10 cellular contexts compared by ENCODE assay signal in genomic region chr1:1355376-1355775, GRCh38. TPM values are rescaled to one million over a fixed set of nuclear protein-coding genes. Genes with fewer than 3 reads are reported as not detected.
DNase-seq lines count a peak whose midpoint lies in the region; ATAC-seq and TF ChIP-seq lines count a peak whose summit lies in the region.
"Had no signal": no experiment of that assay in that cellular context is flagged by ENCODE, and none has a peak within 500 bp of the region (broad histone marks: within the 10 kb centered on the region; RNA-seq: fewer than 3 reads in every experiment).

No MANE protein-coding gene starts in this region.

- H3K9me2 ChIP-seq in SK-N-SH: no peaks in the 10 kb centered on the region

- no peak overlapping the region for H2AFZ ChIP-seq in SK-N-SH (ENCODE audit: low read depth)

- H3K4me3 Mint-ChIP-seq in stimulated activated effector memory CD8-positive, alpha-beta T cell treated with anti-CD3 and anti-CD28 coated beads, Interleukin-12 subunit alpha, Interleukin-12 subunit beta, amount 100 ng/mL, for 72 hours: no peak overlapping the region
- H3K4me3 Mint-ChIP-seq: memory B cell had no signal

- H3K36me3 ChIP-seq in SK-N-SH (replicated peaks in 1 of 2; ENCODE audit: control insufficient read depth in 1 of 2, insufficient read depth in 2 of 2, low read length in 1 of 2) (no peaks in the 10 kb centered on the region), heart right ventricle (peaks cover 0 to 19% (median 0%) of the 10 kb centered on the region in 9 donors)

- H3K27me3 ChIP-seq in SK-N-SH (ENCODE audit: insufficient read depth) (no peaks in the 10 kb centered on the region), heart right ventricle (peaks cover 0 to 83% (median 57%) of the 10 kb centered on the region in 7 donors)

- H3K36me3 Mint-ChIP-seq in stimulated activated effector memory CD8-positive, alpha-beta T cell treated with anti-CD3 and anti-CD28 coated beads, Interleukin-12 subunit alpha, Interleukin-12 subunit beta, amount 100 ng/mL, for 72 hours: no peaks in the 10 kb centered on the region

- intact Hi-C loops in heart right ventricle (cut with DNase I): loop anchor here in 1 of 10 donors (5.0 kb wide), 1 partner anchor 238 kb away; the partner anchor contains the start of gene C1orf159

- H3K4me2 ChIP-seq in SK-N-SH: no peak overlapping the region

- no peak overlapping the region for H3K27ac Mint-ChIP-seq in stimulated activated effector memory CD8-positive, alpha-beta T cell treated with anti-CD3 and anti-CD28 coated beads, Interleukin-12 subunit alpha, Interleukin-12 subunit beta, amount 100 ng/mL, for 72 hours
- H3K27ac Mint-ChIP-seq: memory B cell had no signal

- H3K9me3 Mint-ChIP-seq in stimulated activated effector memory CD8-positive, alpha-beta T cell treated with anti-CD3 and anti-CD28 coated beads, Interleukin-12 subunit alpha, Interleukin-12 subunit beta, amount 100 ng/mL, for 72 hours: no peaks in the 10 kb centered on the region
- H3K9me3 Mint-ChIP-seq: memory B cell had no signal

- no peaks in the 10 kb centered on the region for H3K79me2 ChIP-seq in SK-N-SH (ENCODE audit: insufficient read depth)

- CTCF ChIA-PET in SK-N-SH (lab: Yijun Ruan, JAX): interaction anchor here (1.0 to 5.1 kb wide), 3 partner anchors 10 to 19 kb away, joined by 3 to 48 read pairs (median 10); partner anchors contain the start of gene AURKAIP1

- H3K27ac ChIP-seq in SK-N-SH (ENCODE audit: low read depth in 2 of 2, low read length in 1 of 2): peak overlapping the region in 1 of 2 experiments; percentile 34; a peak in 1 of 4 replicates
- H3K27ac ChIP-seq in heart right ventricle: peak overlapping the region in 3 of 10 donors; percentile 20 to 36 (median 34)

- H3K4me1 Mint-ChIP-seq in stimulated activated effector memory CD8-positive, alpha-beta T cell treated with anti-CD3 and anti-CD28 coated beads, Interleukin-12 subunit alpha, Interleukin-12 subunit beta, amount 100 ng/mL, for 72 hours: peaks cover 13% of the 10 kb centered on the region

- POLR2A ChIA-PET in SK-N-SH (lab: Yijun Ruan, JAX): interaction anchor here (1.0 to 1.3 kb wide), 2 partner anchors 16 to 20 kb away, joined by 4 to 6 read pairs; partner anchors contain the start of gene AURKAIP1

- no peak overlapping the region for H3K9ac ChIP-seq in SK-N-SH

- H3K4me1 ChIP-seq in SK-N-SH (ENCODE audit: control insufficient read depth in 1 of 2, insufficient read depth in 2 of 2, low read depth in 1 of 2, low read length in 1 of 2) (peaks cover 13 to 59% of the 10 kb centered on the region in 2 experiments; a peak in 3 of 4 replicates), heart right ventricle (peaks cover 14 to 71% (median 50%) of the 10 kb centered on the region in 9 donors)

- WGBS in SK-N-SH (ENCODE audit: low lambda C conversion rate): 1% methylated on average over 15 of the region's 57 CpGs
- 4 to 8% methylated on average over 44 to 57 of the region's 57 CpGs for WGBS in heart right ventricle, 2 donors

- TF ChIP-seq CTCF in SK-N-SH (IDR thresholded peaks at IDR 0.05) (no peak), heart right ventricle (IDR thresholded peaks at IDR 0.05) (no peak)

- DNase-seq in NCI-H146 (lab: John Stamatoyannopoulos, UW): peak; percentile 46
- no peak for DNase-seq in NCI-H146 treated with DMSO at 0.1 percent for 48 hours (lab: John Stamatoyannopoulos, UW; ENCODE audit: unreplicated experiment)
- DNase-seq in SK-N-SH: peak; percentile 87
- DNase-seq in heart right ventricle: peak; percentile 23 to 62
- no peak for DNase-seq in stimulated activated effector memory CD8-positive, alpha-beta T cell treated with anti-CD3 and anti-CD28 coated beads, Interleukin-12 subunit alpha, Interleukin-12 subunit beta, amount 100 ng/mL, for 72 hours (ENCODE audit: low spot score in 2 of 2)
- no peak for DNase-seq in DMS153 treated with DMSO at 0.1 percent for 48 hours (lab: John Stamatoyannopoulos, UW; ENCODE audit: unreplicated experiment)
- no peak for DNase-seq in GM19238 (ENCODE audit: insufficient read length, low spot score)
- no peak for DNase-seq in KG1 (lab: John Stamatoyannopoulos, UW)
- DNase-seq: caudate nucleus had no signal

- peak in 1 of 8 donors; percentile 5 for ATAC-seq in heart right ventricle
- ATAC-seq in stimulated activated effector memory CD8-positive, alpha-beta T cell treated with anti-CD3 and anti-CD28 coated beads, Interleukin-12 subunit alpha, Interleukin-12 subunit beta, amount 100 ng/mL, for 72 hours: peak; percentile 42

- H3K9me3 ChIP-seq in SK-N-SH: no peaks in the 10 kb centered on the region
- H3K9me3 ChIP-seq in heart right ventricle: no peaks in the 10 kb centered on the region

- H4K20me1 ChIP-seq in SK-N-SH (ENCODE audit: insufficient read depth): no peaks in the 10 kb centered on the region

- H3F3A ChIP-seq in SK-N-SH (replicated peaks; ENCODE audit: insufficient read depth): peaks cover 9% of the 10 kb centered on the region

- H3K4me3 ChIP-seq in SK-N-SH (ENCODE audit: low read depth in 2 of 2, low read length in 1 of 2): peak overlapping the region in 1 of 2 experiments; percentile 39; a peak in 2 of 4 replicates
- H3K4me3 ChIP-seq in heart right ventricle: peak overlapping the region in 8 of 10 donors; percentile 14 to 69 (median 40)

- TF ChIP-seq EP300 in SK-N-SH (IDR thresholded peaks at IDR 0.05; ENCODE audit: borderline replicate concordance in 1 of 2, low read depth in 1 of 2, low read length in 1 of 2): no peak

- TF ChIP-seq RAD21 in SK-N-SH (IDR thresholded peaks at IDR 0.05; ENCODE audit: low read length): no peak

TF ChIP-seq in SK-N-SH, 30 proteins besides CTCF, POLR2A, EP300 and RAD21:
- no peak for TF ChIP-seq FOXJ3 (CRISPR knock-in tag; IDR thresholded peaks at IDR 0.05)
- TF ChIP-seq, protein P1, sequence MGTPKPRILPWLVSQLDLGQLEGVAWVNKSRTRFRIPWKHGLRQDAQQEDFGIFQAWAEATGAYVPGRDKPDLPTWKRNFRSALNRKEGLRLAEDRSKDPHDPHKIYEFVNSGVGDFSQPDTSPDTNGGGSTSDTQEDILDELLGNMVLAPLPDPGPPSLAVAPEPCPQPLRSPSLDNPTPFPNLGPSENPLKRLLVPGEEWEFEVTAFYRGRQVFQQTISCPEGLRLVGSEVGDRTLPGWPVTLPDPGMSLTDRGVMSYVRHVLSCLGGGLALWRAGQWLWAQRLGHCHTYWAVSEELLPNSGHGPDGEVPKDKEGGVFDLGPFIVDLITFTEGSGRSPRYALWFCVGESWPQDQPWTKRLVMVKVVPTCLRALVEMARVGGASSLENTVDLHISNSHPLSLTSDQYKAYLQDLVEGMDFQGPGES (IDR thresholded peaks at IDR 0.05; ENCODE audit: low read depth, low read length): no peak
- TF ChIP-seq ELF1 (IDR thresholded peaks at IDR 0.05): no peak
- TF ChIP-seq, protein P2, sequence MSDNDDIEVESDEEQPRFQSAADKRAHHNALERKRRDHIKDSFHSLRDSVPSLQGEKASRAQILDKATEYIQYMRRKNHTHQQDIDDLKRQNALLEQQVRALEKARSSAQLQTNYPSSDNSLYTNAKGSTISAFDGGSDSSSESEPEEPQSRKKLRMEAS (IDR thresholded peaks at IDR 0.05; ENCODE audit: low read depth): peak; percentile 60; the same call in 1 of the 2 replicates

RNA-seq across cellular contexts. Expression of gene MXRA8, which starts 3.0 kb away (rescaled TPM):
- polyA plus RNA-seq in SK-N-SH (2012; rRNA removed) (2.5 and 3.8 TPM in 2 replicates), heart right ventricle (10 to 100 TPM; 28.7 to 35.6 TPM)
- polyA plus RNA-seq in SK-N-SH (2012; cell fraction: cytosol; rRNA removed): 0.90 and 1.8 TPM in 2 replicates
- 14.2 and 20.4 TPM in 2 replicates for polyA plus RNA-seq in SK-N-SH (2012; cell fraction: nucleus; rRNA removed)
- 10 to 100 TPM in 9 of 10 donors, 1 to 10 TPM in 1; 7.2 to 23.3 (median 14.6) TPM for total RNA-seq in heart right ventricle

RNA-seq across cellular contexts. Expression of gene DVL1, which starts 6.2 kb away (rescaled TPM):
- polyA plus RNA-seq in SK-N-SH (2012; rRNA removed) (31.3 and 32.0 TPM in 2 replicates), heart right ventricle (100 to 1,000 TPM in 1 of 2 donors, 10 to 100 TPM in 1; 75.4 to 153 TPM)
- 7.9 and 13.4 TPM in 2 replicates for polyA plus RNA-seq in SK-N-SH (2012; cell fraction: cytosol; rRNA removed)
- polyA plus RNA-seq in SK-N-SH (2012; cell fraction: nucleus; rRNA removed): 145 and 194 TPM in 2 replicates
- 100 to 1,000 TPM in 3 of 10 donors, 10 to 100 TPM in 7; 64.7 to 153 (median 78.0) TPM for total RNA-seq in heart right ventricle

RNA-seq across cellular contexts. Expression of gene AURKAIP1, which starts 19.6 kb away (rescaled TPM):
- polyA plus RNA-seq in SK-N-SH (2012; rRNA removed) (175 and 214 TPM in 2 replicates), heart right ventricle (100 to 1,000 TPM; 376 to 528 TPM)
- 124 and 141 TPM in 2 replicates for polyA plus RNA-seq in SK-N-SH (2012; cell fraction: cytosol; rRNA removed)
- 147 and 267 TPM in 2 replicates for polyA plus RNA-seq in SK-N-SH (2012; cell fraction: nucleus; rRNA removed)
- 100 to 1,000 TPM; 176 to 251 (median 193) TPM for total RNA-seq in heart right ventricle

RNA-seq across cellular contexts. Expression of gene TAS1R3, which starts 24.3 kb away (rescaled TPM):
- polyA plus RNA-seq in SK-N-SH (2012; rRNA removed) (0.06 and 0.08 TPM in 2 replicates), heart right ventricle (1 to 10 TPM in 1 of 2 donors, under 1 TPM in 1; 0.39 to 3.1 TPM)
- 0.03 TPM in 1 of 2 replicates, not detected in the other for polyA plus RNA-seq in SK-N-SH (2012; cell fraction: cytosol; rRNA removed)
- polyA plus RNA-seq in SK-N-SH (2012; cell fraction: nucleus; rRNA removed): 0.55 and 0.62 TPM in 2 replicates
- under 1 TPM; 0.16 to 0.87 (median 0.35) TPM for total RNA-seq in heart right ventricle

RNA-seq across cellular contexts. Expression of gene CPTP, which starts 30.8 kb away (rescaled TPM):
- polyA plus RNA-seq in SK-N-SH (2012; rRNA removed): 12.3 and 13.4 TPM in 2 replicates
- 5.8 and 11.0 TPM in 2 replicates for polyA plus RNA-seq in SK-N-SH (2012; cell fraction: cytosol; rRNA removed)
- polyA plus RNA-seq in SK-N-SH (2012; cell fraction: nucleus; rRNA removed): 9.9 and 14.4 TPM in 2 replicates
- 100 to 1,000 TPM in 1 of 10 donors, 10 to 100 TPM in 9; 49.4 to 126 (median 65.4) TPM for total RNA-seq in heart right ventricle
- 100 to 1,000 TPM in 1 of 2 donors, 10 to 100 TPM in 1; 55.3 to 222 TPM for polyA plus RNA-seq in heart right ventricle

Comparison
In these comparisons a context has a peak if more than half of its experiments do, and no peak if none do; other contexts are left out.
1. DNase-seq: peak in NCI-H146 (single experiment), SK-N-SH (single experiment) and heart right ventricle (2 of 2); none in NCI-H146 treated with DMSO at 0.1 percent for 48 hours (single experiment), stimulated activated effector memory CD8-positive, alpha-beta T cell treated with anti-CD3 and anti-CD28 coated beads, Interleukin-12 subunit alpha, Interleukin-12 subunit beta, amount 100 ng/mL, for 72 hours (0 of 2), DMS153 treated with DMSO at 0.1 percent for 48 hours (single experiment), GM19238 (single experiment) and KG1 (single experiment).